In genomic region chr9:138107039-138107438, GRCh38 we compare ENCODE assay signal across 1 cellular context.
A peak's percentile ranks its signal among the peaks of the same experiment; 100 is the strongest.
TF ChIP-seq lines count a peak whose summit lies in the region.

No MANE protein-coding gene starts in this region.

TF ChIP-seq in HEK293, 187 proteins besides CTCF, POLR2A, EP300 and RAD21 (continued from another document):
- TF ChIP-seq ZNF580 (tag by site-specific recombination; IDR thresholded peaks at IDR 0.05) (peak; percentile 74), ZNF654 (tag by site-specific recombination; IDR thresholded peaks at IDR 0.05; ENCODE audit: low read depth) (peak; percentile 40), ZNF140 (tag by site-specific recombination; IDR thresholded peaks at IDR 0.05) (peak; percentile 89; the same call in 1 of the 2 replicates), GLIS1 (tag by site-specific recombination; IDR thresholded peaks at IDR 0.05) (0 out of 2 replicates have a peak, but pooled peaks have one; percentile 8), GLI2 (tag by site-specific recombination; IDR thresholded peaks at IDR 0.05; ENCODE audit: borderline replicate concordance, low read depth) (peak; percentile 69; the same call in 1 of the 2 replicates), ZNF19 (tag by site-specific recombination; IDR thresholded peaks at IDR 0.05; ENCODE audit: low read depth) (0 out of 2 replicates have a peak, but pooled peaks have one; percentile 37), FEZF1 (tag by site-specific recombination; IDR thresholded peaks at IDR 0.05) (peak; percentile 8; the same call in 1 of the 2 replicates), ZNF529 (tag by site-specific recombination; IDR thresholded peaks at IDR 0.05; ENCODE audit: insufficient replicate concordance) (peak; percentile 19), ZNF202 (tag by site-specific recombination; IDR thresholded peaks at IDR 0.05; ENCODE audit: borderline replicate concordance) (peak; percentile 90; the same call in 1 of the 2 replicates), OVOL3 (tag by site-specific recombination; IDR thresholded peaks at IDR 0.05) (peak; percentile 32; the same call in 1 of the 2 replicates), ZNF266 (tag by site-specific recombination; IDR thresholded peaks at IDR 0.05; ENCODE audit: low read depth) (peak; percentile 85), ZFP37 (tag by site-specific recombination; IDR thresholded peaks at IDR 0.05) (peak; percentile 87; the same call in 1 of the 2 replicates), SP3 (tag by site-specific recombination; IDR thresholded peaks at IDR 0.05) (peak; percentile 21; the same call in 1 of the 2 replicates), ZNF394 (tag by site-specific recombination; IDR thresholded peaks at IDR 0.05; ENCODE audit: borderline replicate concordance) (peak; percentile 98), ZNF629 (tag by site-specific recombination; IDR thresholded peaks at IDR 0.05) (0 out of 2 replicates have a peak, but pooled peaks have one; percentile 26)
- TF ChIP-seq, protein P1, sequence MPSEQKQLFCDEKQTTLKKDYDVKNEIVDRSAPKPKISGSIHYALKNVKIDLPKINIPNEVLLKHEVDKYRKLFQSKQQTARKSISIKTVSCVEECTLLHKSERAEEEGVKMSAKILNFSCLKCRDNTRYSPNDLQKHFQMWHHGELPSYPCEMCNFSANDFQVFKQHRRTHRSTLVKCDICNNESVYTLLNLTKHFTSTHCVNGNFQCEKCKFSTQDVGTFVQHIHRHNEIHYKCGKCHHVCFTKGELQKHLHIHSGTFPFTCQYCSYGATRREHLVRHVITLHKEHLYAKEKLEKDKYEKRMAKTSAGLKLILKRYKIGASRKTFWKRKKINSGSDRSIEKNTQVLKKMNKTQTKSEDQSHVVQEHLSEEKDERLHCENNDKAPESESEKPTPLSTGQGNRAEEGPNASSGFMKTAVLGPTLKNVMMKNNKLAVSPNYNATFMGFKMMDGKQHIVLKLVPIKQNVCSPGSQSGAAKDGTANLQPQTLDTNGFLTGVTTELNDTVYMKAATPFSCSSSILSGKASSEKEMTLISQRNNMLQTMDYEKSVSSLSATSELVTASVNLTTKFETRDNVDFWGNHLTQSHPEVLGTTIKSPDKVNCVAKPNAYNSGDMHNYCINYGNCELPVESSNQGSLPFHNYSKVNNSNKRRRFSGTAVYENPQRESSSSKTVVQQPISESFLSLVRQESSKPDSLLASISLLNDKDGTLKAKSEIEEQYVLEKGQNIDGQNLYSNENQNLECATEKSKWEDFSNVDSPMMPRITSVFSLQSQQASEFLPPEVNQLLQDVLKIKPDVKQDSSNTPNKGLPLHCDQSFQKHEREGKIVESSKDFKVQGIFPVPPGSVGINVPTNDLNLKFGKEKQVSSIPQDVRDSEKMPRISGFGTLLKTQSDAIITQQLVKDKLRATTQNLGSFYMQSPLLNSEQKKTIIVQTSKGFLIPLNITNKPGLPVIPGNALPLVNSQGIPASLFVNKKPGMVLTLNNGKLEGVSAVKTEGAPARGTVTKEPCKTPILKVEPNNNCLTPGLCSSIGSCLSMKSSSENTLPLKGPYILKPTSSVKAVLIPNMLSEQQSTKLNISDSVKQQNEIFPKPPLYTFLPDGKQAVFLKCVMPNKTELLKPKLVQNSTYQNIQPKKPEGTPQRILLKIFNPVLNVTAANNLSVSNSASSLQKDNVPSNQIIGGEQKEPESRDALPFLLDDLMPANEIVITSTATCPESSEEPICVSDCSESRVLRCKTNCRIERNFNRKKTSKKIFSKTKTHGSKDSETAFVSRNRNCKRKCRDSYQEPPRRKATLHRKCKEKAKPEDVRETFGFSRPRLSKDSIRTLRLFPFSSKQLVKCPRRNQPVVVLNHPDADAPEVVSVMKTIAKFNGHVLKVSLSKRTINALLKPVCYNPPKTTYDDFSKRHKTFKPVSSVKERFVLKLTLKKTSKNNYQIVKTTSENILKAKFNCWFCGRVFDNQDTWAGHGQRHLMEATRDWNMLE (tag by site-specific recombination; conservative IDR thresholded peaks at IDR 0.05; ENCODE audit: low read depth): peak; percentile 95
- TF ChIP-seq, protein P2, sequence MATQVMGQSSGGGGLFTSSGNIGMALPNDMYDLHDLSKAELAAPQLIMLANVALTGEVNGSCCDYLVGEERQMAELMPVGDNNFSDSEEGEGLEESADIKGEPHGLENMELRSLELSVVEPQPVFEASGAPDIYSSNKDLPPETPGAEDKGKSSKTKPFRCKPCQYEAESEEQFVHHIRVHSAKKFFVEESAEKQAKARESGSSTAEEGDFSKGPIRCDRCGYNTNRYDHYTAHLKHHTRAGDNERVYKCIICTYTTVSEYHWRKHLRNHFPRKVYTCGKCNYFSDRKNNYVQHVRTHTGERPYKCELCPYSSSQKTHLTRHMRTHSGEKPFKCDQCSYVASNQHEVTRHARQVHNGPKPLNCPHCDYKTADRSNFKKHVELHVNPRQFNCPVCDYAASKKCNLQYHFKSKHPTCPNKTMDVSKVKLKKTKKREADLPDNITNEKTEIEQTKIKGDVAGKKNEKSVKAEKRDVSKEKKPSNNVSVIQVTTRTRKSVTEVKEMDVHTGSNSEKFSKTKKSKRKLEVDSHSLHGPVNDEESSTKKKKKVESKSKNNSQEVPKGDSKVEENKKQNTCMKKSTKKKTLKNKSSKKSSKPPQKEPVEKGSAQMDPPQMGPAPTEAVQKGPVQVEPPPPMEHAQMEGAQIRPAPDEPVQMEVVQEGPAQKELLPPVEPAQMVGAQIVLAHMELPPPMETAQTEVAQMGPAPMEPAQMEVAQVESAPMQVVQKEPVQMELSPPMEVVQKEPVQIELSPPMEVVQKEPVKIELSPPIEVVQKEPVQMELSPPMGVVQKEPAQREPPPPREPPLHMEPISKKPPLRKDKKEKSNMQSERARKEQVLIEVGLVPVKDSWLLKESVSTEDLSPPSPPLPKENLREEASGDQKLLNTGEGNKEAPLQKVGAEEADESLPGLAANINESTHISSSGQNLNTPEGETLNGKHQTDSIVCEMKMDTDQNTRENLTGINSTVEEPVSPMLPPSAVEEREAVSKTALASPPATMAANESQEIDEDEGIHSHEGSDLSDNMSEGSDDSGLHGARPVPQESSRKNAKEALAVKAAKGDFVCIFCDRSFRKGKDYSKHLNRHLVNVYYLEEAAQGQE (tag by site-specific recombination; IDR thresholded peaks at IDR 0.05): peak; percentile 73
